In genomic region chr16:3766177-3766576, GRCh38 we compare ENCODE assay signal across 27 cellular contexts.
DNase-seq lines count a peak whose midpoint lies in the region; ATAC-seq lines count a peak whose summit lies in the region.
"Had no signal": no experiment of that assay in that cellular context is flagged by ENCODE, and none has a peak within 500 bp of the region (broad histone marks: within the 10 kb centered on the region; RNA-seq: fewer than 3 reads in every experiment).

No MANE protein-coding gene starts in this region.

- ATAC-seq in memory B cell (ENCODE audit: low read depth) = no peak
- no peak for ATAC-seq in stimulated activated naive B cell treated with anti-CD40 and anti-IgM and Interleukin-4, amounts not matched to agents 10 μg/mL and 1 μg/mL and 100 μg/mL, for 72 hours (replicated peaks)
- no peak for ATAC-seq in stimulated activated naive CD8-positive, alpha-beta T cell treated with anti-CD3 and anti-CD28 coated beads, Interleukin-15, amount 100 ng/mL, for 72 hours
- ATAC-seq: A549; CD8-positive, alpha-beta T cell had no signal

- peaks cover 12% of the 10 kb centered on the region for H3K4me1 Mint-ChIP-seq in memory B cell
- H3K4me1 Mint-ChIP-seq in stimulated activated naive B cell treated with anti-CD40 and anti-IgM and Interleukin-4, amounts not matched to agents 10 μg/mL and 1 μg/mL and 100 μg/mL, for 72 hours = peaks cover 10 to 12% of the 10 kb centered on the region in 2 donors
- no peaks in the 10 kb centered on the region for H3K4me1 Mint-ChIP-seq in stimulated activated naive CD8-positive, alpha-beta T cell treated with anti-CD3 and anti-CD28 coated beads, Interleukin-15, amount 100 ng/mL, for 72 hours

- H3K9me3 Mint-ChIP-seq in memory B cell = no peaks in the 10 kb centered on the region
- no peaks in the 10 kb centered on the region for H3K9me3 Mint-ChIP-seq in stimulated activated naive B cell treated with anti-CD40 and anti-IgM and Interleukin-4, amounts not matched to agents 10 μg/mL and 1 μg/mL and 100 μg/mL, for 72 hours
- H3K9me3 Mint-ChIP-seq in stimulated activated naive CD8-positive, alpha-beta T cell treated with anti-CD3 and anti-CD28 coated beads, Interleukin-15, amount 100 ng/mL, for 72 hours = no peaks in the 10 kb centered on the region
- H3K9me3 Mint-ChIP-seq: CD4-positive, alpha-beta memory T cell; CD4-positive, alpha-beta T cell; CD4-positive, CD25-positive, alpha-beta regulatory T cell; CD8-positive, alpha-beta memory T cell; CD8-positive, alpha-beta T cell had no signal

- peak overlapping the region; percentile 86 for H3K27ac Mint-ChIP-seq in memory B cell
- H3K27ac Mint-ChIP-seq in stimulated activated naive B cell treated with anti-CD40 and anti-IgM and Interleukin-4, amounts not matched to agents 10 μg/mL and 1 μg/mL and 100 μg/mL, for 72 hours = peak overlapping the region; percentile 51
- H3K27ac Mint-ChIP-seq in stimulated activated naive CD8-positive, alpha-beta T cell treated with anti-CD3 and anti-CD28 coated beads, Interleukin-15, amount 100 ng/mL, for 72 hours = no peak overlapping the region
- H3K27ac Mint-ChIP-seq: B cell; CD4-positive, alpha-beta T cell; CD8-positive, alpha-beta T cell had no signal

- no peaks in the 10 kb centered on the region for H3K27me3 Mint-ChIP-seq in memory B cell
- no peaks in the 10 kb centered on the region for H3K27me3 Mint-ChIP-seq in stimulated activated naive B cell treated with anti-CD40 and anti-IgM and Interleukin-4, amounts not matched to agents 10 μg/mL and 1 μg/mL and 100 μg/mL, for 72 hours
- H3K27me3 Mint-ChIP-seq in stimulated activated naive CD8-positive, alpha-beta T cell treated with anti-CD3 and anti-CD28 coated beads, Interleukin-15, amount 100 ng/mL, for 72 hours = no peaks in the 10 kb centered on the region
- H3K27me3 Mint-ChIP-seq: B cell; CD4-positive, alpha-beta memory T cell; CD4-positive, alpha-beta T cell; CD4-positive, CD25-positive, alpha-beta regulatory T cell; CD8-positive, alpha-beta memory T cell had no signal

- no peak for DNase-seq in memory B cell (ENCODE audit: low spot score in 2 of 2)
- no peak for DNase-seq in stimulated activated naive B cell treated with anti-CD40 and anti-IgM and Interleukin-4, amounts not matched to agents 10 μg/mL and 1 μg/mL and 100 μg/mL, for 72 hours
- no peak for DNase-seq in stimulated activated CD4-positive, alpha-beta T cell treated with anti-CD3 and anti-CD28 coated beads, Interleukin-12 subunit alpha, Interleukin-12 subunit beta, amount 100 ng/mL, for 4 hours
- DNase-seq in stimulated activated naive CD8-positive, alpha-beta T cell treated with anti-CD3 and anti-CD28 coated beads, Interleukin-15, amount 100 ng/mL, for 72 hours = no peak
- DNase-seq: 8988T; ACHN; AML-193; BE2C; C1 segment of cervical spinal cord; Caco-2; Calu3; CD4-positive, alpha-beta memory T cell; CD4-positive, alpha-beta T cell; CD4-positive, CD25-positive, alpha-beta regulatory T cell; CD8-positive, alpha-beta memory T cell; CD8-positive, alpha-beta T cell; COR-L47; DMS 273 treated with DMSO at 0.1 percent for 48 hours; DMS153; DMS53; DMS79; DMS79 treated with DMSO at 0.1 percent for 48 hours; DND-41; EL had no signal

- no peak overlapping the region for H3K4me3 Mint-ChIP-seq in memory B cell
- no peak overlapping the region for H3K4me3 Mint-ChIP-seq in stimulated activated naive B cell treated with anti-CD40 and anti-IgM and Interleukin-4, amounts not matched to agents 10 μg/mL and 1 μg/mL and 100 μg/mL, for 72 hours
- H3K4me3 Mint-ChIP-seq in stimulated activated naive CD8-positive, alpha-beta T cell treated with anti-CD3 and anti-CD28 coated beads, Interleukin-15, amount 100 ng/mL, for 72 hours = no peak overlapping the region
- H3K4me3 Mint-ChIP-seq: B cell; CD14-positive monocyte; CD4-positive, alpha-beta memory T cell; CD4-positive, alpha-beta T cell; CD4-positive, CD25-positive, alpha-beta regulatory T cell; CD8-positive, alpha-beta memory T cell; CD8-positive, alpha-beta T cell had no signal

- H3K36me3 Mint-ChIP-seq in memory B cell = peaks cover 20% of the 10 kb centered on the region
- peaks cover 26 to 44% of the 10 kb centered on the region in 2 donors for H3K36me3 Mint-ChIP-seq in stimulated activated naive B cell treated with anti-CD40 and anti-IgM and Interleukin-4, amounts not matched to agents 10 μg/mL and 1 μg/mL and 100 μg/mL, for 72 hours

Comparison
In these comparisons a context has a peak if more than half of its experiments do, and no peak if none do; other contexts are left out.
1. H3K27ac Mint-ChIP-seq: peak in memory B cell (single experiment) and stimulated activated naive B cell treated with anti-CD40 and anti-IgM and Interleukin-4, amounts not matched to agents 10 μg/mL and 1 μg/mL and 100 μg/mL, for 72 hours (single experiment); none in stimulated activated naive CD8-positive, alpha-beta T cell treated with anti-CD3 and anti-CD28 coated beads, Interleukin-15, amount 100 ng/mL, for 72 hours (0 of 2).